ENCODE assay signal across 8 cellular contexts in the genomic region with DNA sequence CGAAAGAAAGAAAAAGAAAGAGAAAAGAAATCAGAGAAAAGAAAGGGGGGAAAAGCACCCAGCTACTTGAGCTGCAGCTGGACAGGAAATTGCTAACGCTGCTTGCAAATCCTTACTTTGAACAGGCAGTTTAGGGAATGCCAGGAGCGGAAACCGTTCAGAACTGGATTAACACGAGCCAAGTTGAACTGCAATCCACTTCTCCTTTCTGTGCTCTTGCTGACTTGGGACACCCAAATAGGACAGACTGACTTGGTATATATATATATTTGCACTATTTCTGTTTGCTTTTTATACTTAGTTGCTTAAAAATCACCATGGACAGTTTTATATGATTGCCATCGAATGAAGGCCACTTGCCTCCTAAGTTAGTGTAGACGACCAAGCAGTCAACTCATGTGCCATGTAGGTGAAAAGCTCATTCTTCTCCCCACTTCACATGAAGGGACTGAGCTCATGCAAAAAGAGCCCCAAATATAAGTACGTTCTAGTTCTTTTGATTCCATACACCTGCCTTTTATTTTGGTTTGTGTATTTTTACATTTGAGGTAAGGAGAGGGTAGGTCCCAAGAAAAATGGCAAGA. TPM values are rescaled to one million over a fixed set of nuclear protein-coding genes. Genes with fewer than 3 reads are reported as not detected.
A peak's percentile ranks its signal among the peaks of the same experiment; 100 is the strongest.
DNase-seq lines count a peak whose midpoint lies in the region; ATAC-seq, FAIRE-seq and TF ChIP-seq lines count a peak whose summit lies in the region.

No MANE protein-coding gene starts in this region.

- intact Hi-C loops in colonic mucosa (cut with DNase I): loop anchor here (5.0 to 10.0 kb wide), 2 partner anchors 108 to 295 kb away; no protein-coding TSS in a partner anchor

- H3K27ac ChIP-seq in OCI-LY3 (ENCODE audit: low read length): no peak overlapping the region
- H3K27ac ChIP-seq in colonic mucosa: peak overlapping the region; percentile 68

- in situ Hi-C loops in GM13976 (cut with MboI; ENCODE audit: low sequenced_read_pairs, unreplicated experiment): no loop called here

- no peak for TF ChIP-seq CTCF in OCI-LY3 (IDR thresholded peaks at IDR 0.05; ENCODE audit: low read depth, low read length)
- no peak for TF ChIP-seq CTCF in colonic mucosa (IDR thresholded peaks at IDR 0.05)
- no peak for TF ChIP-seq CTCF in GM13976 (IDR thresholded peaks at IDR 0.05; ENCODE audit: borderline replicate concordance, control extremely low read depth, extremely low read depth, insufficient read depth, missing control alignments)

- no peaks in the 10 kb centered on the region for H3K9me3 ChIP-seq in OCI-LY3 (ENCODE audit: insufficient read depth, low read length)
- no peaks in the 10 kb centered on the region for H3K9me3 ChIP-seq in colonic mucosa

- ATAC-seq in HG02678 (IDR thresholded peaks at IDR 0.05; ENCODE audit: unreplicated experiment) (peak; percentile 3), HG02763 (IDR thresholded peaks at IDR 0.05; ENCODE audit: unreplicated experiment) (no peak)

- H3K9ac ChIP-seq in OCI-LY3 (ENCODE audit: low read length): peak overlapping the region; percentile 15; the same call in 1 of the 2 replicates
- peak overlapping the region in 1 of 2 donors; percentile 46 for H3K9ac ChIP-seq in colonic mucosa (ENCODE audit: low read depth in 2 of 2, low read length in 2 of 2)

- H3K4me3 ChIP-seq in OCI-LY3 (ENCODE audit: low read length): peak overlapping the region; percentile 71
- H3K4me3 ChIP-seq in colonic mucosa: no peak overlapping the region

- H3K4me2 ChIP-seq in OCI-LY3 (ENCODE audit: low read length): peak overlapping the region; percentile 86

- no peaks in the 10 kb centered on the region for H4K20me1 ChIP-seq in OCI-LY3 (ENCODE audit: insufficient read depth, low read length)

- H3K27me3 ChIP-seq in OCI-LY3 (ENCODE audit: low read depth, low read length) (peaks cover 58% of the 10 kb centered on the region), colonic mucosa (no peaks in the 10 kb centered on the region)

- no peaks in the 10 kb centered on the region for H3K79me2 ChIP-seq in OCI-LY3 (ENCODE audit: low read length)

- H3K36me3 ChIP-seq in OCI-LY3 (replicated peaks; ENCODE audit: low read depth, low read length) (no peaks in the 10 kb centered on the region), colonic mucosa (no peaks in the 10 kb centered on the region)

- H2AFZ ChIP-seq in OCI-LY3 (ENCODE audit: low read depth, low read length): no peak overlapping the region

- DNase-seq in colonic mucosa: peak; percentile 39
- peak; percentile 31 for DNase-seq in myocyte (ENCODE audit: low read depth)
- no peak for DNase-seq in cortex of kidney (lab: John Stamatoyannopoulos, UW)
- DNase-seq in GM13976 (ENCODE audit: low spot score): no peak

- H3K4me1 ChIP-seq in OCI-LY3 (ENCODE audit: low read length): peaks cover 26% of the 10 kb centered on the region
- peaks cover 7% of the 10 kb centered on the region for H3K4me1 ChIP-seq in colonic mucosa

- peak; percentile 3 for FAIRE-seq in G401.6 (lab: Jason Lieb, UNC)

RNA-seq across cellular contexts. Expression of a gene that starts 5.5 kb away (rescaled TPM):
- total RNA-seq in colonic mucosa (10 to 100 TPM; 53.8 to 97.6 TPM), myocyte (15.7 and 19.9 TPM in 2 replicates)
- 22.1 TPM for polyA plus RNA-seq in myocyte (2012)

Comparison
In these comparisons a context has a peak if more than half of its experiments do, and no peak if none do; other contexts are left out.
1. DNase-seq: peak in colonic mucosa (single experiment) and myocyte (single experiment); none in cortex of kidney (single experiment) and GM13976 (single experiment).